19 cellular contexts compared by ENCODE assay signal in the genomic region with DNA sequence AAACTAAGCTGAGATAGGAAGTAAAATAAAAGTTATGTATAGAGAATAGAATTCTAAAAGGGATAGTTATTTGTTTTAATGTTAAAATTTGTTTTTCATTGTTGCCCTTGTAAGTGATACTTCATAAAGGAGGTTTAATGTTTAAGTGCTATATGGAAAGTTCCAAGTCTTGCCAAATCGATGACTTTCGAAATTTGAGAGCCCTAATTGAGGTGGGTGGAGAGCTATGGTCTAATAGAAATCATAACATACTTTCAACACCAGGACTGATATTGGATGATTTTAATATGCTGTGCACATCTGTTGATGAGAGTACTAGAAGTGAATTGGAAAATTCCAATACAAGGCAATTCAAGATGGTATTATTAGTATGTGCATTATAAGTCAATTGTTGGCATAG.
DNase-seq lines count a peak whose midpoint lies in the region; ATAC-seq and TF ChIP-seq lines count a peak whose summit lies in the region.
"Had no signal": no experiment of that assay in that cellular context is flagged by ENCODE, and none has a peak within 500 bp of the region (broad histone marks: within the 10 kb centered on the region; RNA-seq: fewer than 3 reads in every experiment).

No MANE protein-coding gene starts in this region.

- in situ Hi-C loops in mammary epithelial cell (cut with MboI; ENCODE audit: low sequenced_read_pairs in 2 of 2) = no loop called here

- H3K27ac Mint-ChIP-seq in MCF 10A (ENCODE audit: low read depth, unreplicated experiment) = no peak overlapping the region
- H3K27ac Mint-ChIP-seq in activated T-helper 17 cell treated with anti-CD3 and anti-CD28 coated beads, Interleukin-2, amount 50 U/mL, for 72 hours = no peak overlapping the region
- H3K27ac Mint-ChIP-seq: CD4-positive, alpha-beta T cell; HFFc6 had no signal

- H3K4me1 ChIP-seq in mammary epithelial cell (ENCODE audit: insufficient read depth, low read length) (peaks cover 4% of the 10 kb centered on the region), adipocyte (ENCODE audit: control insufficient read depth, insufficient read depth, low read length) (no peaks in the 10 kb centered on the region)
- H3K4me1 ChIP-seq: Caco-2 had no signal

- no peak overlapping the region for H3K4me2 ChIP-seq in mammary epithelial cell (ENCODE audit: insufficient read depth, low read depth, low read length)

- no peak overlapping the region for H3K4me3 ChIP-seq in mammary epithelial cell (replicated peaks in 1 of 3; ENCODE audit: insufficient read depth in 1 of 3, low read depth in 2 of 3, low read length in 3 of 3)
- H3K4me3 ChIP-seq in adipocyte (ENCODE audit: low read length) = no peak overlapping the region

- TF ChIP-seq CTCF in MCF 10A (IDR thresholded peaks at IDR 0.05; ENCODE audit: unreplicated experiment) (no peak), mammary epithelial cell (conservative IDR thresholded peaks at IDR 0.05 in 1 of 2, IDR thresholded peaks at IDR 0.05 in 1 of 2; ENCODE audit: extremely low read depth in 1 of 2, insufficient read depth in 1 of 2, low read depth in 1 of 2, low read length in 2 of 2) (no peak)

- no peak overlapping the region for H3K4me3 Mint-ChIP-seq in MCF 10A (ENCODE audit: unreplicated experiment)
- H3K4me3 Mint-ChIP-seq in activated T-helper 17 cell treated with anti-CD3 and anti-CD28 coated beads, Interleukin-2, amount 50 U/mL, for 72 hours = no peak overlapping the region
- H3K4me3 Mint-ChIP-seq: CD4-positive, alpha-beta T cell; HFFc6 had no signal

- H3K27me3 ChIP-seq in mammary epithelial cell (ENCODE audit: insufficient read depth, low read length) (no peaks in the 10 kb centered on the region), adipocyte (replicated peaks; ENCODE audit: control insufficient read depth, insufficient read depth, low read length) (no peaks in the 10 kb centered on the region)

- no peaks in the 10 kb centered on the region for H4K20me1 ChIP-seq in mammary epithelial cell (ENCODE audit: insufficient read depth, low read length)

- H3K9ac ChIP-seq in mammary epithelial cell (ENCODE audit: insufficient read depth, low read length) = no peak overlapping the region
- H3K9ac ChIP-seq in adipocyte (ENCODE audit: low read length) = no peak overlapping the region

- H2AFZ ChIP-seq in mammary epithelial cell (ENCODE audit: low read depth, low read length) = no peak overlapping the region

- ATAC-seq in activated T-helper 17 cell treated with anti-CD3 and anti-CD28 coated beads, Interleukin-2, amount 50 U/mL, for 72 hours (replicated peaks) = no peak
- ATAC-seq: HCT116 had no signal

- H3K4me1 Mint-ChIP-seq in MCF 10A (ENCODE audit: insufficient read depth, unreplicated experiment) = peaks cover 14% of the 10 kb centered on the region
- no peaks in the 10 kb centered on the region for H3K4me1 Mint-ChIP-seq in activated T-helper 17 cell treated with anti-CD3 and anti-CD28 coated beads, Interleukin-2, amount 50 U/mL, for 72 hours

- dilution Hi-C loops in mammary epithelial cell (cut with HindIII; ENCODE audit: low sequenced_read_pairs) = no loop called here

- H3K27ac ChIP-seq in mammary epithelial cell (ENCODE audit: insufficient read depth, low read depth, low read length) = no peak overlapping the region
- H3K27ac ChIP-seq: C4-2B, HL-60 had no signal

- BruUV-seq in MCF 10A (replicated peaks; lab: Mats Ljungman, UMichigan) (no TSS peak), mammary epithelial cell (replicated peaks; lab: Mats Ljungman, UMichigan) (no TSS peak)

- H3K36me3 Mint-ChIP-seq in MCF 10A (ENCODE audit: insufficient read depth, unreplicated experiment) = peaks cover 25% of the 10 kb centered on the region
- no peaks in the 10 kb centered on the region for H3K36me3 Mint-ChIP-seq in activated T-helper 17 cell treated with anti-CD3 and anti-CD28 coated beads, Interleukin-2, amount 50 U/mL, for 72 hours (ENCODE audit: low read depth)

- CTCF ChIA-PET in MCF 10A (lab: Yijun Ruan, JAX) = no interaction called here
- CTCF ChIA-PET in mammary epithelial cell (lab: Charles Lee; ENCODE audit: low non-redundant PET) = no interaction called here

- DNase-seq in MCF 10A (ENCODE audit: unreplicated experiment) (peak; percentile 30), mammary epithelial cell (no peak), adipocyte (ENCODE audit: low read depth) (peak; percentile 62), iris pigment epithelial cell (ENCODE audit: low read depth) (peak; percentile 14), DMS114 treated with DMSO at 0.1 percent for 48 hours (lab: John Stamatoyannopoulos, UW; ENCODE audit: unreplicated experiment) (no peak)
- DNase-seq in activated naive CD4-positive, alpha-beta T cell treated with anti-CD3 and anti-CD28 coated beads, Interleukin-2, amount 50 U/mL, for 16 hours = no peak
- DNase-seq: ACHN; AML-193; Caco-2; CD4-positive, alpha-beta T cell; DMS79 treated with DMSO at 0.1 percent for 48 hours; GF-D8; GOT3; H7; HFFc6 had no signal

- peaks cover 28% of the 10 kb centered on the region for H3K79me2 ChIP-seq in mammary epithelial cell (ENCODE audit: insufficient read depth, low read length)

- no peaks in the 10 kb centered on the region for H3K9me3 Mint-ChIP-seq in MCF 10A (ENCODE audit: unreplicated experiment)
- H3K9me3 Mint-ChIP-seq in activated T-helper 17 cell treated with anti-CD3 and anti-CD28 coated beads, Interleukin-2, amount 50 U/mL, for 72 hours = no peaks in the 10 kb centered on the region
- H3K9me3 Mint-ChIP-seq: CD4-positive, alpha-beta T cell; HFFc6 had no signal

- no peaks in the 10 kb centered on the region for H3K27me3 Mint-ChIP-seq in MCF 10A (ENCODE audit: insufficient read depth, unreplicated experiment)
- no peaks in the 10 kb centered on the region for H3K27me3 Mint-ChIP-seq in activated T-helper 17 cell treated with anti-CD3 and anti-CD28 coated beads, Interleukin-2, amount 50 U/mL, for 72 hours
- H3K27me3 Mint-ChIP-seq: CD4-positive, alpha-beta T cell had no signal

- POLR2A ChIA-PET in MCF 10A (lab: Yijun Ruan, JAX) = interaction anchor here (0.7 to 1.5 kb wide), 4 partner anchors 8 to 24 kb away, joined by 3 to 5 read pairs (median 4); no protein-coding TSS in a partner anchor

- H3K9me3 ChIP-seq in mammary epithelial cell (replicated peaks; ENCODE audit: insufficient read depth, low read length) = no peaks in the 10 kb centered on the region
- H3K9me3 ChIP-seq in adipocyte (ENCODE audit: control insufficient read depth, low read length) = no peaks in the 10 kb centered on the region
- H3K9me3 ChIP-seq: Caco-2 had no signal

- H3K36me3 ChIP-seq in mammary epithelial cell (ENCODE audit: insufficient read depth, low read length) (no peaks in the 10 kb centered on the region), adipocyte (ENCODE audit: control insufficient read depth, insufficient read depth, low read length, severe bottlenecking) (no peaks in the 10 kb centered on the region)

- 96% methylated on average over 2 of the region's 2 CpGs for WGBS in mammary epithelial cell (ENCODE audit: low coverage, missing lambda C conversion rate)

- intact Hi-C loops in MCF 10A (cut with micrococcal nuclease) = no loop called here
- intact Hi-C loops in mammary epithelial cell (cut with micrococcal nuclease) = no loop called here

Comparison
In these comparisons a context has a peak if more than half of its experiments do, and no peak if none do; other contexts are left out.
1. DNase-seq: peak in MCF 10A (single experiment), adipocyte (single experiment) and iris pigment epithelial cell (single experiment); none in mammary epithelial cell (single experiment), activated naive CD4-positive, alpha-beta T cell treated with anti-CD3 and anti-CD28 coated beads, Interleukin-2, amount 50 U/mL, for 16 hours (single experiment) and DMS114 treated with DMSO at 0.1 percent for 48 hours (single experiment).